10 cellular contexts compared by ENCODE assay signal in genomic region chr2:241638940-241639339, GRCh38. TPM values are rescaled to one million over a fixed set of nuclear protein-coding genes. Genes with fewer than 3 reads are reported as not detected.
DNase-seq lines count a peak whose midpoint lies in the region; ATAC-seq, FAIRE-seq and TF ChIP-seq lines count a peak whose summit lies in the region.
"Had no signal": no experiment of that assay in that cellular context is flagged by ENCODE, and none has a peak within 500 bp of the region (broad histone marks: within the 10 kb centered on the region; RNA-seq: fewer than 3 reads in every experiment).

No MANE protein-coding gene starts in this region.

- peaks cover 83% of the 10 kb centered on the region for H3K79me2 ChIP-seq in K562 (ENCODE audit: control insufficient read depth, insufficient read depth, low read length)

- H3K4me3 ChIP-seq in AG04450 (ENCODE audit: low read depth, low read length) (peak overlapping the region; percentile 27; the same call in 1 of the 2 replicates), HUES48 (ENCODE audit: low read depth, low read length) (peak overlapping the region; percentile 100), K562 (no peak overlapping the region)

- DNase-seq in AG04450 (ENCODE audit: low read depth, low spot score) (no peak), K562 (ENCODE audit: extremely low read depth in 1 of 4, low spot score in 3 of 4) (no peak), naive B cell (no peak), NCI-H345 (lab: John Stamatoyannopoulos, UW) (no peak), D721Med (ENCODE audit: insufficient read length, low spot score) (no peak)
- DNase-seq: NCI-H510A treated with DMSO at 0.1 percent for 48 hours, WERI-Rb-1 had no signal

- H3K4me1 ChIP-seq in HUES48 (ENCODE audit: control insufficient read depth, insufficient read depth, low read length) (peaks cover 12% of the 10 kb centered on the region; the same call in 1 of the 2 replicates), K562 (replicated peaks in 1 of 2; ENCODE audit: control insufficient read depth in 2 of 2, insufficient read depth in 2 of 2, low read length in 2 of 2) (peaks cover 7 to 21% of the 10 kb centered on the region in 2 experiments; a peak in 3 of 5 replicates)

- H3K4me2 ChIP-seq in K562 (ENCODE audit: insufficient read depth, low read length), result peak overlapping the region; percentile 86; the same call in 1 of the 2 replicates

- no peaks in the 10 kb centered on the region for H3K36me3 Mint-ChIP-seq in naive B cell

- H3K4me1 Mint-ChIP-seq in naive B cell, result peaks cover 29 to 60% (median 60%) of the 10 kb centered on the region in 3 donors

- H3K9me1 ChIP-seq in K562 (ENCODE audit: control insufficient read depth, insufficient read depth, low read length), result no peaks in the 10 kb centered on the region

- in situ Hi-C loops in K562 (cut with MboI), result no loop called here

- H3K27ac ChIP-seq in AG04450 (ENCODE audit: low read depth, low read length) (no peak overlapping the region), HUES48 (ENCODE audit: low read depth, low read length) (no peak overlapping the region), K562 (ENCODE audit: extremely low read depth, low read depth, low read length) (no peak overlapping the region)
- H3K27ac ChIP-seq: WERI-Rb-1 had no signal

- H2AFZ ChIP-seq in K562 (ENCODE audit: low read depth, low read length), result no peak overlapping the region

- H4K20me1 ChIP-seq in K562 (replicated peaks; ENCODE audit: control insufficient read depth, insufficient read depth, low read length), result no peaks in the 10 kb centered on the region

- no peaks in the 10 kb centered on the region for H3K27me3 ChIP-seq in AG04450 (ENCODE audit: control insufficient read depth, insufficient read depth, low read length)
- no peaks in the 10 kb centered on the region for H3K27me3 ChIP-seq in HUES48 (ENCODE audit: control insufficient read depth, insufficient read depth, low read length)
- no peaks in the 10 kb centered on the region for H3K27me3 ChIP-seq in K562 (ENCODE audit: control insufficient read depth in 2 of 2, insufficient read depth in 2 of 2, low read length in 2 of 2)

- no peak for TF ChIP-seq RAD21 in K562 (CRISPR knock-in tag; conservative IDR thresholded peaks at IDR 0.05 in 1 of 2, IDR thresholded peaks at IDR 0.05 in 1 of 2)

- no peak for TF ChIP-seq POLR2A in K562 (conservative IDR thresholded peaks at IDR 0.05)

- H3K9me3 Mint-ChIP-seq in naive B cell, result no peaks in the 10 kb centered on the region

- POLR2A ChIA-PET in AG04450 (lab: Yijun Ruan, JAX), result no interaction called here
- POLR2A ChIA-PET in K562 (lab: Yijun Ruan, JAX), result interaction anchor here (1.2 to 2.1 kb wide), 2 partner anchors 9 to 11 kb away, joined by 4 to 14 read pairs; no protein-coding TSS in a partner anchor

- no peak overlapping the region for H3K9ac ChIP-seq in HUES48 (ENCODE audit: low read depth, low read length)
- H3K9ac ChIP-seq in K562 (ENCODE audit: insufficient read depth in 1 of 2, low read depth in 2 of 2, low read length in 2 of 2), result peak overlapping the region in 1 of 2 experiments; percentile 79; a peak in 2 of 4 replicates

- intact Hi-C loops in K562 (cut with micrococcal nuclease), result no loop called here

- ATAC-seq in K562, result no peak
- no peak for ATAC-seq in naive B cell (ENCODE audit: low read depth in 2 of 2)
- ATAC-seq in GM21737 (IDR thresholded peaks at IDR 0.05; ENCODE audit: unreplicated experiment), result no peak
- ATAC-seq in HG02870 (IDR thresholded peaks at IDR 0.05; ENCODE audit: unreplicated experiment), result no peak

- TF ChIP-seq EP300 in K562 (IDR thresholded peaks at IDR 0.05; ENCODE audit: low read length), result no peak

- H3K9me3 ChIP-seq in AG04450 (ENCODE audit: control insufficient read depth, insufficient read depth, low read length) (peaks cover 5% of the 10 kb centered on the region; the same call in 1 of the 2 replicates), HUES48 (ENCODE audit: control insufficient read depth, insufficient read depth, low read length) (peaks cover 3% of the 10 kb centered on the region), K562 (replicated peaks; ENCODE audit: control insufficient read depth, insufficient read depth, low read depth, low read length) (no peaks in the 10 kb centered on the region; the same call in 1 of the 2 replicates)

- peak overlapping the region in 7 of 8 donors; percentile 77 to 96 (median 90) for H3K4me3 Mint-ChIP-seq in naive B cell

- BruUV-seq in K562 (replicated peaks; lab: Mats Ljungman, UMichigan), result no TSS peak

- FAIRE-seq in K562 (lab: Jason Lieb, UNC), result no peak
- FAIRE-seq in D721Med (lab: Jason Lieb, UNC), result no peak

- peak overlapping the region in 3 of 6 donors; percentile 31 to 96 (median 95) for H3K27ac Mint-ChIP-seq in naive B cell

- WGBS in K562 (ENCODE audit: insufficient coverage, low coverage, missing lambda C conversion rate), result 93% methylated on average over 8 of the region's 14 CpGs

- CTCF ChIA-PET in AG04450 (lab: Charles Lee), result interaction anchor here (1.5 kb wide), 1 partner anchor 21 kb away, joined by 5 read pairs; no protein-coding TSS in a partner anchor
- CTCF ChIA-PET in K562 (lab: Yijun Ruan, JAX; ENCODE audit: low intra/inter-chr PET ratio), result no interaction called here

- H3K27me3 Mint-ChIP-seq in naive B cell, result no peaks in the 10 kb centered on the region

- peaks cover 19% of the 10 kb centered on the region for H3K36me3 ChIP-seq in HUES48 (ENCODE audit: control insufficient read depth, insufficient read depth, low read length)
- H3K36me3 ChIP-seq in K562 (ENCODE audit: control insufficient read depth, insufficient read depth, low read length), result peaks cover 31% of the 10 kb centered on the region; the same call in 2 of the 3 replicates

- TF ChIP-seq CTCF in AG04450 (IDR thresholded peaks at IDR 0.05; ENCODE audit: low read depth, low read length), result no peak
- no peak for TF ChIP-seq CTCF in K562 (IDR thresholded peaks at IDR 0.05 in 2 of 3, conservative IDR thresholded peaks at IDR 0.05 in 1 of 3; ENCODE audit: insufficient read depth in 2 of 3, low read depth in 1 of 3, low read length in 3 of 3)
- no peak for TF ChIP-seq CTCF in D721Med (IDR thresholded peaks at IDR 0.05; ENCODE audit: insufficient read depth, missing control alignments)

RNA-seq across cellular contexts. Expression of gene ATG4B, which starts 1.4 kb away (rescaled TPM):
- polyA plus RNA-seq in AG04450 (2011; rRNA removed) (82.4 and 98.2 TPM in 2 replicates), K562 (2011; rRNA removed) (58.8 and 75.1 TPM in 2 replicates), K562 (2014; fragmentation: Illumina TruSeq; extraction: Trizol) (49.6 and 55.9 TPM in 2 replicates), K562 (2014; fragmentation: Nextera tagmentation; extraction: Ambion mirVana) (10 to 100 TPM in 1 of 2 experiments, 1 to 10 TPM in 1; 5.9 to 13.2 TPM), K562 (2014; rRNA removed) (47.1 and 58.1 TPM in 2 replicates), naive B cell (ENCODE audit: low read depth in 6 of 6) (10 to 100 TPM; 61.5 to 74.6 (median 64.5) TPM)
- polyA minus RNA-seq in AG04450 (2011; rRNA and poly(A)+ RNA removed), result 94.4 and 144 TPM in 2 replicates
- 190 and 391 TPM in 2 replicates for total RNA-seq in K562 (2011; cell fraction: chromatin; rRNA removed; ENCODE audit: low replicate concordance)
- total RNA-seq in K562 (2011; cell fraction: nucleolus; rRNA removed), result 192 and 201 TPM in 2 replicates
- 147 and 161 TPM in 2 replicates for total RNA-seq in K562 (2011; cell fraction: nucleoplasm; rRNA removed)
- total RNA-seq in K562 (2014; rRNA removed) (32.1 and 45.3 TPM in 2 replicates), K562 (2014; rRNA removed; fragmentation: Illumina TruSeq; extraction: Trizol) (28.9 and 36.3 TPM in 2 replicates), K562 (2015; rRNA removed; fragmentation: Illumina TruSeq; extraction: Trizol) (28.5 and 35.6 TPM in 2 replicates), K562 (2021) (51.7 and 54.9 TPM in 2 replicates)
- polyA plus RNA-seq in K562 (2011; cell fraction: cytosol; rRNA removed), result 53.1 and 78.3 TPM in 2 replicates
- polyA plus RNA-seq in K562 (2011; cell fraction: nucleus; rRNA removed), result 238 and 272 TPM in 2 replicates
- polyA plus RNA-seq in K562 (2012), result 49.9 and 50.6 TPM in 2 replicates
- 46.1 and 62.6 TPM in 2 replicates for polyA minus RNA-seq in K562 (2011; rRNA and poly(A)+ RNA removed)
- 34.6 and 38.6 TPM in 2 replicates for polyA minus RNA-seq in K562 (2011; cell fraction: cytosol; rRNA and poly(A)+ RNA removed)
- 46.6 and 70.8 TPM in 2 replicates for polyA minus RNA-seq in K562 (2011; cell fraction: nucleus; rRNA and poly(A)+ RNA removed)

RNA-seq across cellular contexts. Expression of gene THAP4, which starts 2.0 kb away (rescaled TPM):
- polyA plus RNA-seq in AG04450 (2011; rRNA removed) (23.7 and 34.1 TPM in 2 replicates), K562 (2011; rRNA removed) (25.6 and 33.3 TPM in 2 replicates), K562 (2014; fragmentation: Illumina TruSeq; extraction: Trizol) (44.1 and 73.5 TPM in 2 replicates), K562 (2014; fragmentation: Nextera tagmentation; extraction: Ambion mirVana) (1 to 10 TPM; 8.6 to 9.2 TPM), K562 (2014; rRNA removed) (43.9 and 49.2 TPM in 2 replicates), naive B cell (ENCODE audit: low read depth in 6 of 6) (10 to 100 TPM; 23.8 to 48.4 (median 29.9) TPM)
- 31.1 and 47.8 TPM in 2 replicates for polyA minus RNA-seq in AG04450 (2011; rRNA and poly(A)+ RNA removed)
- total RNA-seq in K562 (2011; cell fraction: chromatin; rRNA removed; ENCODE audit: low replicate concordance), result 16.6 and 44.7 TPM in 2 replicates
- total RNA-seq in K562 (2011; cell fraction: nucleolus; rRNA removed), result 27.8 and 36.2 TPM in 2 replicates
- 21.6 and 23.1 TPM in 2 replicates for total RNA-seq in K562 (2011; cell fraction: nucleoplasm; rRNA removed)
- total RNA-seq in K562 (2014; rRNA removed) (56.2 and 79.2 TPM in 2 replicates), K562 (2014; rRNA removed; fragmentation: Illumina TruSeq; extraction: Trizol) (16.5 and 26.3 TPM in 2 replicates), K562 (2015; rRNA removed; fragmentation: Illumina TruSeq; extraction: Trizol) (50.1 and 50.5 TPM in 2 replicates), K562 (2021) (60.9 and 65.9 TPM in 2 replicates)
- 32.2 and 65.6 TPM in 2 replicates for polyA plus RNA-seq in K562 (2011; cell fraction: cytosol; rRNA removed)
- 19.3 and 26.4 TPM in 2 replicates for polyA plus RNA-seq in K562 (2011; cell fraction: nucleus; rRNA removed)
- polyA plus RNA-seq in K562 (2012), result 42.1 and 45.0 TPM in 2 replicates
- 14.2 and 18.5 TPM in 2 replicates for polyA minus RNA-seq in K562 (2011; rRNA and poly(A)+ RNA removed)
- polyA minus RNA-seq in K562 (2011; cell fraction: cytosol; rRNA and poly(A)+ RNA removed), result 25.8 and 30.1 TPM in 2 replicates
- 12.4 and 12.9 TPM in 2 replicates for polyA minus RNA-seq in K562 (2011; cell fraction: nucleus; rRNA and poly(A)+ RNA removed)

RNA-seq across cellular contexts. Expression of gene DTYMK, which starts 47.7 kb away (rescaled TPM):
- polyA plus RNA-seq in AG04450 (2011; rRNA removed) (28.4 and 29.6 TPM in 2 replicates), K562 (2011; rRNA removed) (51.2 and 51.8 TPM in 2 replicates), K562 (2014; fragmentation: Illumina TruSeq; extraction: Trizol) (43.4 and 50.3 TPM in 2 replicates), K562 (2014; fragmentation: Nextera tagmentation; extraction: Ambion mirVana) (10 to 100 TPM in 1 of 2 experiments, 1 to 10 TPM in 1; 8.2 to 20.4 TPM), K562 (2014; rRNA removed) (68.7 and 79.5 TPM in 2 replicates), naive B cell (ENCODE audit: low read depth in 6 of 6) (10 to 100 TPM; 27.6 to 38.3 (median 36.6) TPM)
- polyA minus RNA-seq in AG04450 (2011; rRNA and poly(A)+ RNA removed), result 9.9 and 10.1 TPM in 2 replicates
- total RNA-seq in K562 (2011; cell fraction: chromatin; rRNA removed; ENCODE audit: low replicate concordance), result 57.7 and 95.5 TPM in 2 replicates
- 74.7 and 77.5 TPM in 2 replicates for total RNA-seq in K562 (2011; cell fraction: nucleolus; rRNA removed)
- total RNA-seq in K562 (2011; cell fraction: nucleoplasm; rRNA removed), result 86.8 and 106 TPM in 2 replicates
- total RNA-seq in K562 (2014; rRNA removed) (78.1 and 81.1 TPM in 2 replicates), K562 (2014; rRNA removed; fragmentation: Illumina TruSeq; extraction: Trizol) (26.5 and 31.9 TPM in 2 replicates), K562 (2015; rRNA removed; fragmentation: Illumina TruSeq; extraction: Trizol) (47.9 and 55.3 TPM in 2 replicates), K562 (2021) (83.3 and 85.0 TPM in 2 replicates)
- 45.7 and 67.7 TPM in 2 replicates for polyA plus RNA-seq in K562 (2011; cell fraction: cytosol; rRNA removed)
- 49.7 and 59.0 TPM in 2 replicates for polyA plus RNA-seq in K562 (2011; cell fraction: nucleus; rRNA removed)
- polyA plus RNA-seq in K562 (2012), result 49.1 and 64.7 TPM in 2 replicates
- 9.9 and 12.3 TPM in 2 replicates for polyA minus RNA-seq in K562 (2011; rRNA and poly(A)+ RNA removed)
- 22.5 and 22.9 TPM in 2 replicates for polyA minus RNA-seq in K562 (2011; cell fraction: cytosol; rRNA and poly(A)+ RNA removed)
- 12.9 and 17.8 TPM in 2 replicates for polyA minus RNA-seq in K562 (2011; cell fraction: nucleus; rRNA and poly(A)+ RNA removed)
